In the genomic region with DNA sequence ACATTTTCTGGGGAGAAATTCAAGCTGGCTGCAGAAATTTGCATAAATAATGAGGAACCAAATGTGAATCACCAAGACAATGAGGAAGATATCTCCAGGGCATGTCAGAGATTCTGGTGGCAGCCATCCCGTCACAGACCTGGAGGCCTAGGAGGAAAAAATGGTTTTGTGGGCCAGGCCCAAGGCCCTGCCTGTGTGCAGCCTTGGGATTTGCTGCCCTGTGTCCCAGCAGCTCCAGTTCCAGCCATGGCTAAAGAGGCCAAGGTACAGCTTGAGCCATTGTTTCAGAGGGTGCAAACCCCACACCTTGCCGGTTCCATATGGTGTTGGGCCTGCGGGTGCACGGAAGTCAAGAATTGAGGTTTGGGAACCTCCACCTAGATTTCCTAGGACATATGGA, we compare ENCODE assay signal across 27 cellular contexts.
"Had no signal": no experiment of that assay in that cellular context is flagged by ENCODE, and none has a peak within 500 bp of the region (broad histone marks: within the 10 kb centered on the region; RNA-seq: fewer than 3 reads in every experiment).

No MANE protein-coding gene starts in this region.

- DNase-seq: stimulated activated CD4-positive, alpha-beta T cell treated with anti-CD3 and anti-CD28 coated beads, Interleukin-2, amount 100 ng/mL, for 48 hours; stimulated activated CD4-positive, alpha-beta T cell treated with anti-CD3 and anti-CD28 coated beads, Interleukin-4, amount 100 ng/mL, for 1 hour; stimulated activated CD4-positive, alpha-beta T cell treated with anti-CD3 and anti-CD28 coated beads, Interleukin-4, amount 100 ng/mL, for 24 hours; stimulated activated CD4-positive, alpha-beta T cell treated with anti-CD3 and anti-CD28 coated beads, Interleukin-4, amount 100 ng/mL, for 4 hours; stimulated activated CD8-positive, alpha-beta memory T cell treated with anti-CD3 and anti-CD28 coated beads, Interleukin-4, amount 100 ng/mL, for 48 hours; stimulated activated naive B cell treated with anti-CD40 and anti-IgM and Interleukin-4, amounts not matched to agents 10 μg/mL and 1 μg/mL and 100 μg/mL, for 72 hours; stimulated activated naive CD4-positive, alpha-beta T cell; stimulated activated naive CD4-positive, alpha-beta T cell treated with Interleukin-2 at 50 U/mL for 16 hours; stimulated activated naive CD8-positive, alpha-beta T cell treated with anti-CD3 and anti-CD28 coated beads, Interleukin-15, amount 100 ng/mL, for 72 hours; stimulated activated naive CD8-positive, alpha-beta T cell treated with anti-CD3 and anti-CD28 coated beads, Interleukin-15, Interleukin-2, amounts not matched to agents 100 U/mL and 50 U/mL, for 24 hours; stomach; substantia nigra; testis; thyroid gland; tibial artery; transverse colon; trophoblast cell; upper lobe of left lung; upper lobe of right lung; uterus had no signal

- ATAC-seq: stimulated activated effector memory CD8-positive, alpha-beta T cell treated with anti-CD3 and anti-CD28 coated beads, Interleukin-12 subunit alpha, Interleukin-12 subunit beta, amount 100 ng/mL, for 72 hours; stimulated activated memory B cell treated with anti-CD40 and anti-IgM and Interleukin-4, amounts not matched to agents 10 μg/mL and 1 μg/mL and 100 μg/mL, for 72 hours; stimulated activated naive B cell treated with anti-CD40 and anti-IgM and Interleukin-4, amounts not matched to agents 10 μg/mL and 1 μg/mL and 100 μg/mL, for 72 hours; stimulated activated naive CD8-positive, alpha-beta T cell treated with anti-CD3 and anti-CD28 coated beads, Interleukin-15, amount 100 ng/mL, for 72 hours; stimulated activated naive CD8-positive, alpha-beta T cell treated with anti-CD3 and anti-CD28 coated beads, Interleukin-15, Interleukin-2, amounts not matched to agents 100 U/mL and 50 U/mL, for 24 hours; upper lobe of right lung had no signal

- H3K4me3 ChIP-seq: stomach, suprapubic skin, testis, thoracic aorta, thyroid gland, tibial artery, tibial nerve, transverse colon, upper lobe of left lung, upper lobe of right lung, uterus, vagina had no signal

- H3K36me3 ChIP-seq: stomach, suprapubic skin, thoracic aorta, thyroid gland, tibial artery, tibial nerve, transverse colon, upper lobe of left lung, upper lobe of right lung, uterus, vagina had no signal

- FAIRE-seq: urothelium cell line had no signal

- H3K27me3 ChIP-seq: stomach, suprapubic skin, testis, thyroid gland, tibial artery, tibial nerve, transverse colon, upper lobe of left lung, upper lobe of right lung, uterus, vagina had no signal

- H3K9me3 ChIP-seq: suprapubic skin, testis, thoracic aorta, thyroid gland, transverse colon, upper lobe of right lung, uterus, vagina had no signal

- H3K4me1 ChIP-seq: stomach, suprapubic skin, testis, tibial artery, tibial nerve, transverse colon, upper lobe of left lung, upper lobe of right lung, uterus, vagina had no signal

- H3K27ac ChIP-seq: stomach, suprapubic skin, testis, thoracic aorta, thyroid gland, tibial artery, tibial nerve, transverse colon, upper lobe of left lung, upper lobe of right lung, uterus, vagina had no signal
